In the genomic region with DNA sequence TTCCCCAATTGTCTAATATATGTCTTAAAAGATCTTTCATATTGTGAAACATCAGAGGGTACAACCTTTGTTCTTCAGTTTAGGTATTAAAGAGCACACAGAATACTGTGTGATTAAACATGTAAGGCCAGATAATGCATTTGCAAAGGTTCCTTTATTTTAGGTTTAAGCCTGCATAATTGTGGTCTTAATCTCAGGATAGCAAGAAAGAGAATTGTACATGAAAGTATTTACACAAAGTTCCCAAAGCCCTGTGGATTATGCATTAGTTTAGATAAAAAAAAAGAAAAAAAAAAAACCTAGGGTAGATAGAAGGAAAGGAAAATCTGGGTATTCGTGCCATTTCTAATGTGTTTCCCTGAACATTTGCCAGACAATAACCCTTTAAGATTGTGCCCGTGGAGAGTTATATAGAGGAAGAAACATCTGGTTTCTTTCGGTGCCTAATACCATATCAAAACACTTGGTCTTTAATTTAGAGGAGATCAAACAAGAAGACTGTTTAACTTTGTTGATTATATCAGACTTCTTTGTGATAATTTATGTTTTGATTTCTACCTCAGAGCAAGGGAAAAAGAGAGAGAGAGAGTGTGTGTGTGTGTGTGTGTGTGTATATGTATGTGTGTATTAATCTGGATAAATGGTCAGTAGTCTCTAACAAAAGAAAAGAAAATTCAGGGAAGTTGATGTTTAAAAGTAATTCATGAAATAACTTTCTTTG, we compare ENCODE assay signal across 1 cellular context.
TF ChIP-seq lines count a peak whose summit lies in the region.

No MANE protein-coding gene starts in this region.

TF ChIP-seq in IMR-90, 13 proteins besides CTCF, POLR2A, EP300 and RAD21:
- TF ChIP-seq FOS (IDR thresholded peaks at IDR 0.05; ENCODE audit: low read depth, low read length) (no peak), SMC3 (IDR thresholded peaks at IDR 0.05; ENCODE audit: low read depth, low read length) (no peak), MAZ (IDR thresholded peaks at IDR 0.05; ENCODE audit: borderline replicate concordance, low read depth, low read length) (no peak), MXI1 (IDR thresholded peaks at IDR 0.05; ENCODE audit: borderline replicate concordance, low read depth, low read length) (no peak), CEBPB (IDR thresholded peaks at IDR 0.05; ENCODE audit: low read depth, low read length) (no peak), MAFK (IDR thresholded peaks at IDR 0.05; ENCODE audit: low read depth, low read length) (no peak)
- TF ChIP-seq, protein P1, sequence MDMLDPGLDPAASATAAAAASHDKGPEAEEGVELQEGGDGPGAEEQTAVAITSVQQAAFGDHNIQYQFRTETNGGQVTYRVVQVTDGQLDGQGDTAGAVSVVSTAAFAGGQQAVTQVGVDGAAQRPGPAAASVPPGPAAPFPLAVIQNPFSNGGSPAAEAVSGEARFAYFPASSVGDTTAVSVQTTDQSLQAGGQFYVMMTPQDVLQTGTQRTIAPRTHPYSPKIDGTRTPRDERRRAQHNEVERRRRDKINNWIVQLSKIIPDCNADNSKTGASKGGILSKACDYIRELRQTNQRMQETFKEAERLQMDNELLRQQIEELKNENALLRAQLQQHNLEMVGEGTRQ (IDR thresholded peaks at IDR 0.05; ENCODE audit: low read depth, low read length), result no peak
- TF ChIP-seq, protein P2, sequence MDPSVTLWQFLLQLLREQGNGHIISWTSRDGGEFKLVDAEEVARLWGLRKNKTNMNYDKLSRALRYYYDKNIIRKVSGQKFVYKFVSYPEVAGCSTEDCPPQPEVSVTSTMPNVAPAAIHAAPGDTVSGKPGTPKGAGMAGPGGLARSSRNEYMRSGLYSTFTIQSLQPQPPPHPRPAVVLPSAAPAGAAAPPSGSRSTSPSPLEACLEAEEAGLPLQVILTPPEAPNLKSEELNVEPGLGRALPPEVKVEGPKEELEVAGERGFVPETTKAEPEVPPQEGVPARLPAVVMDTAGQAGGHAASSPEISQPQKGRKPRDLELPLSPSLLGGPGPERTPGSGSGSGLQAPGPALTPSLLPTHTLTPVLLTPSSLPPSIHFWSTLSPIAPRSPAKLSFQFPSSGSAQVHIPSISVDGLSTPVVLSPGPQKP (IDR thresholded peaks at IDR 0.05; ENCODE audit: borderline replicate concordance, low read depth, low read length), result no peak
